8 cellular contexts compared by ENCODE assay signal in genomic region chr15:34337557-34338306, GRCh38. TPM values are rescaled to one million over a fixed set of nuclear protein-coding genes. Genes with fewer than 3 reads are reported as not detected.
DNase-seq lines count a peak whose midpoint lies in the region; ATAC-seq and TF ChIP-seq lines count a peak whose summit lies in the region.

SLC12A6 (minus strand) TSS chr15:34337781; CDS start chr15:34336680, 1,101 bp downstream.

- peak within 1 kb of the TSS; percentile 95 for H3K4me3 Mint-ChIP-seq in dendritic cell treated with granulocyte-macrophage colony-stimulating factor and Interleukin-4, amounts not matched to agents 40 ng/mL and 50 ng/mL, for 4 days

- H3K9me3 Mint-ChIP-seq in dendritic cell treated with granulocyte-macrophage colony-stimulating factor and Interleukin-4, amounts not matched to agents 40 ng/mL and 50 ng/mL, for 4 days, result no peaks in the 10 kb centered on the region

- peaks cover 20% of the 10 kb centered on the region for H3K36me3 ChIP-seq in BLaER1
- H3K36me3 ChIP-seq in liver (ENCODE audit: control insufficient read depth in 4 of 4, insufficient read depth in 3 of 4, low read depth in 1 of 4, low read length in 3 of 4), result peaks cover 0 to 6% (median 1%) of the 10 kb centered on the region in 4 donors

- H3K27ac ChIP-seq in BLaER1, result peak within 1 kb of the TSS; percentile 90
- peak within 1 kb of the TSS; percentile 73 to 92 for H3K27ac ChIP-seq in liver (ENCODE audit: low read depth in 1 of 2, low read length in 2 of 2)

- WGBS in liver, result under 1% methylated on average over 78 of the region's 78 CpGs

- H3K27me3 ChIP-seq in BLaER1 (no peaks in the 10 kb centered on the region), liver (ENCODE audit: control insufficient read depth in 4 of 4, insufficient read depth in 4 of 4, low read length in 3 of 4) (no peaks in the 10 kb centered on the region)

- ATAC-seq in GM19324 (IDR thresholded peaks at IDR 0.05; ENCODE audit: low FRiP score, unreplicated experiment) (peak; percentile 79), HG03460 (IDR thresholded peaks at IDR 0.05; ENCODE audit: unreplicated experiment) (peak; percentile 64)

- H3K27ac Mint-ChIP-seq in dendritic cell treated with granulocyte-macrophage colony-stimulating factor and Interleukin-4, amounts not matched to agents 40 ng/mL and 50 ng/mL, for 4 days, result peak within 1 kb of the TSS; percentile 90

- peaks cover 34% of the 10 kb centered on the region for H3K36me3 Mint-ChIP-seq in dendritic cell treated with granulocyte-macrophage colony-stimulating factor and Interleukin-4, amounts not matched to agents 40 ng/mL and 50 ng/mL, for 4 days (ENCODE audit: low read depth)

- peak within 1 kb of the TSS; percentile 86 for H3K4me3 ChIP-seq in BLaER1
- H3K4me3 ChIP-seq in liver (ENCODE audit: low read depth in 1 of 3, low read length in 3 of 3), result peak within 1 kb of the TSS; percentile 64 to 89 (median 80)

- intact Hi-C loops in dendritic cell treated with granulocyte-macrophage colony-stimulating factor and Interleukin-4, amounts not matched to agents 40 ng/mL and 50 ng/mL, for 4 days (cut with micrococcal nuclease), result loop anchor here (5.0 to 10.0 kb wide), 3 partner anchors 110 to 1183 kb away; partner anchors contain the start of genes EMC4, EMC7 and PGBD4

- TF ChIP-seq CTCF in liver (IDR thresholded peaks at IDR 0.05; ENCODE audit: low read depth, low read length, missing input control), result no peak

- peak; percentile 62 for DNase-seq in NCI-H748 treated with DMSO at 0.1 percent for 48 hours (lab: John Stamatoyannopoulos, UW)
- peak; percentile 86 for DNase-seq in activated CD4-positive, alpha-beta T cell treated with anti-CD3 and anti-CD28 coated beads, Interleukin-2, amount 50 U/mL, for 4 hours
- DNase-seq in stimulated activated CD4-positive, alpha-beta T cell treated with anti-CD3 and anti-CD28 coated beads, Interleukin-4, amount 100 ng/mL, for 1 hour, result peak; percentile 91

- peak within 1 kb of the TSS; percentile 95 for H3K4me2 ChIP-seq in BLaER1

- H3K4me1 ChIP-seq in BLaER1, result peaks cover 88% of the 10 kb centered on the region
- peaks cover 0 to 16% (median 10%) of the 10 kb centered on the region in 4 donors for H3K4me1 ChIP-seq in liver (ENCODE audit: control insufficient read depth in 4 of 4, insufficient read depth in 4 of 4, low read length in 3 of 4)

- no peaks in the 10 kb centered on the region for H3K27me3 Mint-ChIP-seq in dendritic cell treated with granulocyte-macrophage colony-stimulating factor and Interleukin-4, amounts not matched to agents 40 ng/mL and 50 ng/mL, for 4 days

- peak within 1 kb of the TSS; percentile 84 for H3K9ac ChIP-seq in BLaER1
- peak within 1 kb of the TSS; percentile 64 to 71 for H3K9ac ChIP-seq in liver (ENCODE audit: low read depth in 1 of 2, low read length in 2 of 2)

- no peaks in the 10 kb centered on the region for H4K20me1 ChIP-seq in BLaER1

- peaks cover 51% of the 10 kb centered on the region for H3K4me1 Mint-ChIP-seq in dendritic cell treated with granulocyte-macrophage colony-stimulating factor and Interleukin-4, amounts not matched to agents 40 ng/mL and 50 ng/mL, for 4 days (ENCODE audit: low read depth)

- TF ChIP-seq RAD21 in liver (IDR thresholded peaks at IDR 0.05), result no peak

- H3K9me3 ChIP-seq in BLaER1 (no peaks in the 10 kb centered on the region), liver (ENCODE audit: control insufficient read depth in 4 of 4, low read length in 3 of 4) (no peaks in the 10 kb centered on the region)

TF ChIP-seq in liver, 16 proteins besides CTCF, POLR2A, EP300 and RAD21:
- peak; percentile 19 for TF ChIP-seq FOXA2 (IDR thresholded peaks at IDR 0.05)
- peak; percentile 20 for TF ChIP-seq TAF1 (conservative IDR thresholded peaks at IDR 0.05)
- no peak for TF ChIP-seq NR2F2 (IDR thresholded peaks at IDR 0.05)

RNA-seq across cellular contexts. Expression of gene SLC12A6, which starts in this region (rescaled TPM):
- 10 to 100 TPM; 11.8 to 17.8 TPM for total RNA-seq in liver
- polyA plus RNA-seq in liver, result 1 to 10 TPM; 1.9 to 2.4 TPM

Comparison
In these comparisons a context has a peak if more than half of its experiments do, and no peak if none do; other contexts are left out.
1. Peak in every context shown above with its lines: DNase-seq, ATAC-seq, H3K4me3 ChIP-seq and H3K27ac ChIP-seq.